ENCODE assay signal across 16 cellular contexts in genomic region chr2:236288373-236288772, GRCh38. TPM values are rescaled to one million over a fixed set of nuclear protein-coding genes. Genes with fewer than 3 reads are reported as not detected.
"Had no signal": no experiment of that assay in that cellular context is flagged by ENCODE, and none has a peak within 500 bp of the region (broad histone marks: within the 10 kb centered on the region; RNA-seq: fewer than 3 reads in every experiment).

No MANE protein-coding gene starts in this region.

RNA-seq across cellular contexts. Expression of gene ASB18, which starts 24.2 kb away (rescaled TPM):
- total RNA-seq: dermis blood vessel endothelial cell; endothelial cell of umbilical vein; epithelial cell of proximal tubule; esophagus squamous epithelium; glomerular endothelial cell; kidney epithelial cell; left lung; lower leg skin; lower lobe of right lung; lung microvascular endothelial cell; mesenteric fat pad; mesothelial cell of epicardium; mucosa of descending colon; naive thymus-derived CD8-positive, alpha-beta T cell had no signal
- polyA plus RNA-seq: endothelial cell of umbilical vein; esophagus; keratinocyte; naive thymus-derived CD8-positive, alpha-beta T cell had no signal
